ENCODE assay signal across 8 cellular contexts in the genomic region with DNA sequence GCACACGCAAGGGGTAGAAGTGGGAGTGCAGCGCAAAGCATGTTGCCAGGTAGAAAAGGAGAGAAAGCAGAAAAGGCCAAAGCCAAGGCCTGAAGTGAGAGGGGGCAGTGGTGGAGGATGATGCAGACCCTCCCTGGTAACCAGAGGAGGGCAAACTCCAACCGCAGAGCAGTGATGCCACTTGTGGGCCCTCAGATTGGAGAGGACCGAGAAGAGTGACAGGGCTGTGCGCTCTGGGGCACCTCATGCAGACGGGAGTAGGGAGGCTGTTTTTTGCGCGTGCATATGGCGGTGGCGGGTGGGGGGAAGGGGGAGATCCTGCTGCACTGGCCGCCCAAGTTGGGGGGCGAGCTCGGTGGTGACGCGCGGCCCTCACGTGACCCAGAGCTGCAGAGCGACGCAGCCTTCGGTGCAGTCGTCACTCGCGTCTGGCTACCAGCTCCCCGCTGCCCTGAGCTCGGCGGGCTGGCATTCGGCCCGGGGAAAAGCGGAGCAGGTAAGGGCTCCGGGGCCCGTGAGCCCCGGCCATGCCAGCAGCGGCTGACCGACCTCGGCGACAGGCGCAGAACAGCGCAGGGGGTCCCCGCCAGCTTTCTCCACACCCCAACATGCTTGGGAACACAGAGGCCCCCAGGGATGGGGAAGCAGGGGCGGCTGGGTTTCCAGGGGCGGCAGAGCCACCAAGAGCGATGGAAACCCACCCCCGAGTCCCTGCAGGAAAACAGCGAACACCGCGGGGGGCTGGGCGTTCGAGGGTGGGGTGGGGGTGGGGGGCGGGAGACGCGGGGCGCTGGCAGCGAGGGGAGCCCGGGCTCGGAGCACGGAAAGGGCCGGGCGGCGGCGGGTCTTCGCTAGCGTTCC. TPM values are rescaled to one million over a fixed set of nuclear protein-coding genes. Genes with fewer than 3 reads are reported as not detected.
DNase-seq lines count a peak whose midpoint lies in the region; ATAC-seq, FAIRE-seq and TF ChIP-seq lines count a peak whose summit lies in the region.

A gene (plus strand): TSS at position 421 of the 861 bp plus-strand sequence. CDS start 984 bp downstream, outside the sequence.

- H3K4me1 Mint-ChIP-seq in CD4-positive, CD25-positive, alpha-beta regulatory T cell = peaks cover 3 to 9% (median 5%) of the 10 kb centered on the region in 4 donors

- no peaks in the 10 kb centered on the region for H3K36me3 Mint-ChIP-seq in CD4-positive, CD25-positive, alpha-beta regulatory T cell

- no peak for FAIRE-seq in GM12878 (lab: Jason Lieb, UNC)

- no peak within 1 kb of the TSS for H3K4me2 ChIP-seq in GM12878 (ENCODE audit: control insufficient read depth, insufficient read depth)

- intact Hi-C loops in GM12878 (cut with micrococcal nuclease; ENCODE audit: unreplicated experiment) (no loop called here), right cardiac atrium (cut with DNase I) (no loop called here)

- H3K4me3 Mint-ChIP-seq in CD4-positive, CD25-positive, alpha-beta regulatory T cell = peak within 1 kb of the TSS; percentile 82 to 90 (median 87)

- no peak for TF ChIP-seq EP300 in GM12878 (IDR thresholded peaks at IDR 0.05; ENCODE audit: borderline replicate concordance in 1 of 2, control insufficient read depth in 1 of 2, low read depth in 2 of 2, low read length in 2 of 2)

- POLR2A ChIA-PET in GM12878 (lab: Charles Lee) = no interaction called here

- H3K4me3 ChIP-seq in CD4-positive, CD25-positive, alpha-beta regulatory T cell (ENCODE audit: low read depth, low read length) = peak within 1 kb of the TSS; percentile 53
- peak within 1 kb of the TSS; percentile 63 for H3K4me3 ChIP-seq in Jurkat, Clone E6-1 (ENCODE audit: low read length)
- H3K4me3 ChIP-seq in GM12878 (peak within 1 kb of the TSS; percentile 36; the same call in 1 of the 2 replicates), right cardiac atrium (ENCODE audit: low read length) (peak within 1 kb of the TSS; percentile 97)

- H3K79me2 ChIP-seq in GM12878 (ENCODE audit: control insufficient read depth, insufficient read depth, low read length) = no peaks in the 10 kb centered on the region

- H3K27me3 Mint-ChIP-seq in CD4-positive, CD25-positive, alpha-beta regulatory T cell = no peaks in the 10 kb centered on the region

- WGBS in GM12878 (ENCODE audit: insufficient coverage, insufficient replicate concordance, low lambda C conversion rate, missing lambda C conversion rate) = 35% methylated on average over 41 of the region's 62 CpGs
- WGBS in right cardiac atrium = 4% methylated on average over 61 of the region's 62 CpGs

- no peak for TF ChIP-seq RAD21 in GM12878 (IDR thresholded peaks at IDR 0.05; ENCODE audit: insufficient read depth, low read depth, low read length)

- no peaks in the 10 kb centered on the region for H3K9me3 ChIP-seq in CD4-positive, CD25-positive, alpha-beta regulatory T cell (ENCODE audit: control insufficient read depth in 2 of 2, low read length in 2 of 2)
- H3K9me3 ChIP-seq in GM12878 (replicated peaks; ENCODE audit: control insufficient read depth, insufficient read depth, low read length) (no peaks in the 10 kb centered on the region), right cardiac atrium (ENCODE audit: control insufficient read depth, low read length) (no peaks in the 10 kb centered on the region)

- no peak for TF ChIP-seq CTCF in GM12878 (IDR thresholded peaks at IDR 0.05 in 2 of 3, conservative IDR thresholded peaks at IDR 0.05 in 1 of 3; ENCODE audit: control insufficient read depth in 2 of 3, extremely low read depth in 1 of 3, insufficient read depth in 1 of 3, low read depth in 3 of 3, low read length in 3 of 3)

- H3K9me3 Mint-ChIP-seq in CD4-positive, CD25-positive, alpha-beta regulatory T cell = peaks cover 0 to 2% (median 0%) of the 10 kb centered on the region in 7 donors

- TF ChIP-seq POLR2A in GM12878 (IDR thresholded peaks at IDR 0.05; ENCODE audit: low read depth, low read length) = peak; percentile 50; the same call in 1 of the 2 replicates

- BruUV-seq in GM12878 (replicated peaks; lab: Mats Ljungman, UMichigan) = no TSS peak

- peak within 1 kb of the TSS; percentile 64 to 90 (median 86) for H3K27ac Mint-ChIP-seq in CD4-positive, CD25-positive, alpha-beta regulatory T cell

- H3K27me3 ChIP-seq in CD4-positive, CD25-positive, alpha-beta regulatory T cell (ENCODE audit: control insufficient read depth, insufficient read depth, low read length) = no peaks in the 10 kb centered on the region
- H3K27me3 ChIP-seq in GM12878 (replicated peaks in 1 of 2; ENCODE audit: control insufficient read depth in 2 of 2, insufficient read depth in 2 of 2, low read length in 1 of 2) = no peaks in the 10 kb centered on the region
- H3K27me3 ChIP-seq in right cardiac atrium (ENCODE audit: control insufficient read depth, insufficient read depth) = no peaks in the 10 kb centered on the region

- in situ Hi-C loops in GM12878 (cut with MboI) = no loop called here

- H2AFZ ChIP-seq in GM12878 (ENCODE audit: control insufficient read depth, low read depth, low read length) = peak within 1 kb of the TSS; percentile 55

- no peaks in the 10 kb centered on the region for H3K36me3 ChIP-seq in CD4-positive, CD25-positive, alpha-beta regulatory T cell (ENCODE audit: control insufficient read depth, insufficient read depth, low read length)
- no peaks in the 10 kb centered on the region for H3K36me3 ChIP-seq in GM12878 (ENCODE audit: control insufficient read depth in 2 of 2, insufficient read depth in 2 of 2, low read length in 1 of 2)

- peak; percentile 64 to 70 for ATAC-seq in CD4-positive, CD25-positive, alpha-beta regulatory T cell (ENCODE audit: low read depth in 2 of 2)
- ATAC-seq in SK-N-SH treated with all-trans-retinoic acid at 6 μM for 48 hours (peak; percentile 87), GM12878 (no peak), right cardiac atrium (peak; percentile 94 to 95), HG02623 (IDR thresholded peaks at IDR 0.05; ENCODE audit: unreplicated experiment) (no peak)

- CTCF ChIA-PET in GM12878 (lab: Yijun Ruan, JAX) = no interaction called here

- H4K20me1 ChIP-seq in GM12878 (ENCODE audit: control insufficient read depth, insufficient read depth) = no peaks in the 10 kb centered on the region

- H3K4me1 ChIP-seq in CD4-positive, CD25-positive, alpha-beta regulatory T cell (ENCODE audit: control insufficient read depth, insufficient read depth, low read length, poor library complexity, severe bottlenecking) = no peaks in the 10 kb centered on the region
- H3K4me1 ChIP-seq in GM12878 (ENCODE audit: control insufficient read depth, insufficient read depth, low read length) (no peaks in the 10 kb centered on the region), right cardiac atrium (ENCODE audit: control insufficient read depth, insufficient read depth, low read length) (no peaks in the 10 kb centered on the region)

- peak within 1 kb of the TSS; percentile 14 for H3K27ac ChIP-seq in CD4-positive, CD25-positive, alpha-beta regulatory T cell (ENCODE audit: insufficient read depth, low read length, poor library complexity, severe bottlenecking)
- H3K27ac ChIP-seq in GM12878 (ENCODE audit: control insufficient read depth, insufficient read depth) = no peak within 1 kb of the TSS
- H3K27ac ChIP-seq in right cardiac atrium (ENCODE audit: low read length) = peak within 1 kb of the TSS; percentile 82

- SMC1A ChIA-PET in GM12878 (lab: Charles Lee; ENCODE audit: uncharacterized antibody, unreplicated experiment) = no interaction called here

- RAD21 ChIA-PET in GM12878 (lab: Charles Lee; ENCODE audit: unreplicated experiment) = no interaction called here

- DNase-seq in CD4-positive, CD25-positive, alpha-beta regulatory T cell = peak; percentile 21 to 55 (median 39)
- peak; percentile 28 for DNase-seq in Jurkat, Clone E6-1 (ENCODE audit: low read depth, low spot score)
- DNase-seq in GM12878 (ENCODE audit: low read depth, low spot score) (no peak), right cardiac atrium (peak; percentile 50 to 87 (median 85)), pons (ENCODE audit: low spot score) (peak; percentile 37), foreskin melanocyte (no peak)

- H3K9ac ChIP-seq in GM12878 (ENCODE audit: control insufficient read depth, insufficient read depth, low read length) = no peak within 1 kb of the TSS

TF ChIP-seq in GM12878, 131 proteins besides CTCF, POLR2A, EP300 and RAD21 (continues in another document):
- TF ChIP-seq, protein P1, sequence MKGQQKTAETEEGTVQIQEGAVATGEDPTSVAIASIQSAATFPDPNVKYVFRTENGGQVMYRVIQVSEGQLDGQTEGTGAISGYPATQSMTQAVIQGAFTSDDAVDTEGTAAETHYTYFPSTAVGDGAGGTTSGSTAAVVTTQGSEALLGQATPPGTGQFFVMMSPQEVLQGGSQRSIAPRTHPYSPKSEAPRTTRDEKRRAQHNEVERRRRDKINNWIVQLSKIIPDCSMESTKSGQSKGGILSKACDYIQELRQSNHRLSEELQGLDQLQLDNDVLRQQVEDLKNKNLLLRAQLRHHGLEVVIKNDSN (IDR thresholded peaks at IDR 0.05; ENCODE audit: borderline replicate concordance, extremely low read length, insufficient read depth, low read depth, low read length) = peak; percentile 78
- TF ChIP-seq ZNF207 (IDR thresholded peaks at IDR 0.05; ENCODE audit: borderline replicate concordance) (no peak), TCF7 (IDR thresholded peaks at IDR 0.05; ENCODE audit: borderline replicate concordance) (no peak), RUNX3 (IDR thresholded peaks at IDR 0.05; ENCODE audit: low read length) (no peak), BACH1 (IDR thresholded peaks at IDR 0.05; ENCODE audit: borderline replicate concordance) (no peak)

RNA-seq across cellular contexts. Expression of the gene that starts here (rescaled TPM):
- total RNA-seq in CD4-positive, CD25-positive, alpha-beta regulatory T cell = 29.2 TPM
- 100 to 1,000 TPM; 115 to 166 (median 150) TPM for polyA plus RNA-seq in CD4-positive, CD25-positive, alpha-beta regulatory T cell
- 162 TPM for polyA plus RNA-seq in Jurkat, Clone E6-1 (2012; ENCODE audit: insufficient read depth, insufficient read length)
- not detected in 2 replicates for total RNA-seq in GM12878 (2013; cell fraction: nucleolus; rRNA removed)
- total RNA-seq in GM12878 (2014; rRNA removed) (not detected in 2 replicates), GM12878 (2014; rRNA removed; fragmentation: Illumina TruSeq; extraction: Trizol) (not detected in 2 replicates), GM12878 (2021) (0.27 and 1.5 TPM in 2 replicates), right cardiac atrium (100 to 1,000 TPM; 185 to 244 (median 213) TPM)
- polyA plus RNA-seq in GM12878 (2011; ENCODE audit: low read depth) = 13.5 TPM
- polyA plus RNA-seq in GM12878 (2011; rRNA removed) (not detected in 2 replicates), GM12878 (2014; fragmentation: Illumina TruSeq; extraction: Trizol) (not detected in 2 replicates), GM12878 (2014; fragmentation: Nextera tagmentation; extraction: Ambion mirVana) (not detected), GM12878 (2014; rRNA removed) (not detected in 2 replicates), GM12878 (2016; fragmentation: Nextera tagmentation; extraction: Ambion mirVana) (1 to 10 TPM in 1 of 2 experiments, not detected in 1; 1.3 TPM), right cardiac atrium (305 TPM)
- not detected in 2 replicates for polyA plus RNA-seq in GM12878 (2011; cell fraction: cytosol; rRNA removed)
- not detected in 2 replicates for polyA plus RNA-seq in GM12878 (2011; cell fraction: nucleus; rRNA removed)
- polyA plus RNA-seq in GM12878 (2012) = 16.2 and 16.3 TPM in 2 replicates
- not detected in 2 replicates for polyA minus RNA-seq in GM12878 (2011; rRNA and poly(A)+ RNA removed)
- not detected in 2 replicates for polyA minus RNA-seq in GM12878 (2011; cell fraction: cytosol; rRNA and poly(A)+ RNA removed)
- polyA minus RNA-seq in GM12878 (2011; cell fraction: nucleus; rRNA and poly(A)+ RNA removed) = not detected in 2 replicates

Comparison
In these comparisons a context has a peak if more than half of its experiments do, and no peak if none do; other contexts are left out.
1. RNA of the gene that starts here (total RNA-seq): 185 to 244 TPM in right cardiac atrium and 29.2 TPM in CD4-positive, CD25-positive, alpha-beta regulatory T cell (single experiment); 0.27 to 1.5 TPM in GM12878; every median in the first group is over 10 times any median in the second.
2. RNA of the gene that starts here (polyA plus RNA-seq): 305 TPM in right cardiac atrium (single experiment) and 115 to 166 TPM in CD4-positive, CD25-positive, alpha-beta regulatory T cell; 1.3 to 16.3 TPM in GM12878; every median in the first group is over 4 times any median in the second.
3. ATAC-seq: peak in CD4-positive, CD25-positive, alpha-beta regulatory T cell (2 of 2), SK-N-SH treated with all-trans-retinoic acid at 6 μM for 48 hours (single experiment) and right cardiac atrium (2 of 2); none in GM12878 (single experiment) and HG02623 (single experiment).
4. DNase-seq: peak in CD4-positive, CD25-positive, alpha-beta regulatory T cell (3 of 3), Jurkat, Clone E6-1 (single experiment), right cardiac atrium (3 of 3) and pons (single experiment); none in GM12878 (single experiment) and foreskin melanocyte (single experiment).
5. H3K4me3 ChIP-seq: peak in every context shown above with its lines; median percentile 97 in right cardiac atrium; 63 in Jurkat, Clone E6-1; 53 in CD4-positive, CD25-positive, alpha-beta regulatory T cell; 36 in GM12878.